Comparison of ENCODE assay signal across 13 cellular contexts in the genomic region with DNA sequence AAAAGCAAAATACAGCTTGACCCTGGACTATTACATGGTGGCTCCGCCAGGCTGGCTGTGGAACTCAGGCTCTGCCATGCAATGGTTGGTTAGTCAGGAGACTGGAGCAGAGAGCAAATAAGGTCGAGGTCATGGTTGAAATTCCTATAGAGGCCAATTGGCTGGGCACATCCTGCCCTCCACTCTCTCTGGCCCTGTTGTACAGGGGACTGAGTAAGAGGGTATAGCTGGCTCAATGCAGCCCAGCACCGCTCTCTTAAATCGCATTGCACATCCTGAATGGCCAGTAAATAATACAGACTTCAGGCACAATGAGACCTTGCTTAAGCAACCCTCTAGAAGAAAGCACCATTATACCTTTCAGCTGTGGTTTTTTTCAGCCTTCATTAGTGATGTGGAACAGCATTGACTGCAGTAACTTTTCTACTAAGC. TPM values are rescaled to one million over a fixed set of nuclear protein-coding genes. Genes with fewer than 3 reads are reported as not detected.
DNase-seq lines count a peak whose midpoint lies in the region; ATAC-seq, FAIRE-seq and TF ChIP-seq lines count a peak whose summit lies in the region.
"Had no signal": no experiment of that assay in that cellular context is flagged by ENCODE, and none has a peak within 500 bp of the region (broad histone marks: within the 10 kb centered on the region; RNA-seq: fewer than 3 reads in every experiment).

No MANE protein-coding gene starts in this region.

- in situ Hi-C loops in gastrocnemius medialis (cut with MboI; ENCODE audit: low sequenced_read_pairs in 4 of 4), result no loop called here

- no peak overlapping the region for H3K23ac ChIP-seq in mesenchymal stem cell (ENCODE audit: low read length in 2 of 2)

- ATAC-seq in activated T-helper 17 cell treated with anti-CD3 and anti-CD28 coated beads, Interleukin-2, amount 50 U/mL, for 72 hours (replicated peaks), result no peak
- ATAC-seq in gastrocnemius medialis, result no peak

- no peak overlapping the region for H2BK12ac ChIP-seq in mesenchymal stem cell (ENCODE audit: low read length in 2 of 2)

- H3K27ac ChIP-seq in BLaER1 (peak overlapping the region; percentile 70), mesenchymal stem cell (ENCODE audit: low read length, poor library complexity, severe bottlenecking) (peak overlapping the region; percentile 32), gastrocnemius medialis (no peak overlapping the region)
- H3K27ac ChIP-seq: vagina had no signal

- no peaks in the 10 kb centered on the region for H3K36me3 Mint-ChIP-seq in activated T-helper 17 cell treated with anti-CD3 and anti-CD28 coated beads, Interleukin-2, amount 50 U/mL, for 72 hours (ENCODE audit: low read depth)
- H3K36me3 Mint-ChIP-seq: brain had no signal

- no peak for TF ChIP-seq CTCF in gastrocnemius medialis (IDR thresholded peaks at IDR 0.05 in 4 of 5, conservative IDR thresholded peaks at IDR 0.05 in 1 of 5)

- FAIRE-seq in GM19239 (lab: Jason Lieb, UNC), result peak; percentile 66
- FAIRE-seq: G401.6 had no signal

- H3K9me3 Mint-ChIP-seq in activated T-helper 17 cell treated with anti-CD3 and anti-CD28 coated beads, Interleukin-2, amount 50 U/mL, for 72 hours, result no peaks in the 10 kb centered on the region

- H3K36me3 ChIP-seq in BLaER1, result no peaks in the 10 kb centered on the region
- H3K36me3 ChIP-seq in mesenchymal stem cell (ENCODE audit: control insufficient read depth in 1 of 2, insufficient read depth in 2 of 2, low read depth in 1 of 2, low read length in 2 of 2), result no peaks in the 10 kb centered on the region
- H3K36me3 ChIP-seq in gastrocnemius medialis, result no peaks in the 10 kb centered on the region
- H3K36me3 ChIP-seq: vagina had no signal

- H3K4me2 ChIP-seq in BLaER1, result peak overlapping the region; percentile 87
- H3K4me2 ChIP-seq in mesenchymal stem cell (ENCODE audit: low read length, poor library complexity, severe bottlenecking), result no peak overlapping the region

- H3K4me3 ChIP-seq in BLaER1 (peak overlapping the region; percentile 24; the same call in 1 of the 2 replicates), mesenchymal stem cell (ENCODE audit: insufficient read depth in 1 of 2, low read depth in 1 of 2, low read length in 2 of 2) (no peak overlapping the region), gastrocnemius medialis (no peak overlapping the region)
- H3K4me3 ChIP-seq: vagina had no signal

- H2BK5ac ChIP-seq in mesenchymal stem cell (ENCODE audit: low read depth, low read length, poor library complexity, severe bottlenecking), result no peak overlapping the region

- H3K4me3 Mint-ChIP-seq in activated T-helper 17 cell treated with anti-CD3 and anti-CD28 coated beads, Interleukin-2, amount 50 U/mL, for 72 hours, result peak overlapping the region; percentile 56
- H3K4me3 Mint-ChIP-seq: brain had no signal

- peak overlapping the region; percentile 70 for H3K27ac Mint-ChIP-seq in activated T-helper 17 cell treated with anti-CD3 and anti-CD28 coated beads, Interleukin-2, amount 50 U/mL, for 72 hours

- no peaks in the 10 kb centered on the region for H4K20me1 ChIP-seq in BLaER1

- H3K79me1 ChIP-seq in mesenchymal stem cell (replicated peaks; ENCODE audit: low read length, poor library complexity, severe bottlenecking), result no peaks in the 10 kb centered on the region

- no peak overlapping the region for H3K14ac ChIP-seq in mesenchymal stem cell (ENCODE audit: low read length in 2 of 2)

- H2BK15ac ChIP-seq in mesenchymal stem cell (ENCODE audit: low read depth, poor library complexity, severe bottlenecking), result no peak overlapping the region

- H2AFZ ChIP-seq in mesenchymal stem cell (ENCODE audit: low read depth, low read length), result no peak overlapping the region

- H4K91ac ChIP-seq in mesenchymal stem cell (ENCODE audit: low read length), result no peak overlapping the region

- H3K27me3 Mint-ChIP-seq in activated T-helper 17 cell treated with anti-CD3 and anti-CD28 coated beads, Interleukin-2, amount 50 U/mL, for 72 hours, result no peaks in the 10 kb centered on the region
- H3K27me3 Mint-ChIP-seq: brain had no signal

- H2BK120ac ChIP-seq in mesenchymal stem cell (ENCODE audit: low read depth, low read length), result no peak overlapping the region

- H3K4me1 ChIP-seq in BLaER1, result peaks cover 41% of the 10 kb centered on the region
- peaks cover 18% of the 10 kb centered on the region for H3K4me1 ChIP-seq in mesenchymal stem cell (ENCODE audit: control insufficient read depth, insufficient read depth, low read depth, low read length)
- no peaks in the 10 kb centered on the region for H3K4me1 ChIP-seq in gastrocnemius medialis
- H3K4me1 ChIP-seq: vagina had no signal

- TF ChIP-seq POLR2A in gastrocnemius medialis (IDR thresholded peaks at IDR 0.05), result no peak

- DNase-seq in GM19239 (ENCODE audit: insufficient read length, low spot score) (no peak), mesenchymal stem cell (no peak), gastrocnemius medialis (no peak), NCI-H2081 treated with DMSO at 0.1 percent for 48 hours (lab: John Stamatoyannopoulos, UW) (no peak), germinal center (ENCODE audit: low spot score) (no peak), GM19240 (ENCODE audit: insufficient read length, low spot score) (no peak)
- DNase-seq: hypothalamus, NCI-H2029 treated with DMSO at 0.1 percent for 48 hours had no signal

- peaks cover 11% of the 10 kb centered on the region for H3K4me1 Mint-ChIP-seq in activated T-helper 17 cell treated with anti-CD3 and anti-CD28 coated beads, Interleukin-2, amount 50 U/mL, for 72 hours

- intact Hi-C loops in gastrocnemius medialis (cut with DNase I; ENCODE audit: low total_unique reads), result no loop called here

- no peak overlapping the region for H4K8ac ChIP-seq in mesenchymal stem cell (ENCODE audit: low read length)

- no peak overlapping the region for H3K4ac ChIP-seq in mesenchymal stem cell (ENCODE audit: low read depth in 1 of 2, low read length in 2 of 2)

- H3K18ac ChIP-seq in mesenchymal stem cell (ENCODE audit: low read depth in 1 of 2, low read length in 2 of 2), result no peak overlapping the region

- no peaks in the 10 kb centered on the region for H3K9me3 ChIP-seq in BLaER1
- no peaks in the 10 kb centered on the region for H3K9me3 ChIP-seq in mesenchymal stem cell (ENCODE audit: control insufficient read depth, low read length)
- no peaks in the 10 kb centered on the region for H3K9me3 ChIP-seq in gastrocnemius medialis
- H3K9me3 ChIP-seq: vagina had no signal

- H2AK5ac ChIP-seq in mesenchymal stem cell (ENCODE audit: low read length, severe bottlenecking), result no peak overlapping the region

- WGBS in mesenchymal stem cell, result 93% methylated on average over 4 of the region's 4 CpGs

- H3K27me3 ChIP-seq in BLaER1 (no peaks in the 10 kb centered on the region), mesenchymal stem cell (ENCODE audit: control insufficient read depth in 1 of 2, insufficient read depth in 1 of 2, low read length in 2 of 2) (peaks cover 0 to 47% of the 10 kb centered on the region in 2 experiments), gastrocnemius medialis (no peaks in the 10 kb centered on the region)
- H3K27me3 ChIP-seq: vagina had no signal

- H3K9ac ChIP-seq in BLaER1, result peak overlapping the region; percentile 69
- no peak overlapping the region for H3K9ac ChIP-seq in mesenchymal stem cell (ENCODE audit: low read length)

RNA-seq across cellular contexts. Expression of a gene that starts 59.3 kb away (rescaled TPM):
- 10 to 100 TPM; 33.6 to 34.9 TPM for total RNA-seq in activated T-helper 17 cell treated with anti-CD3 and anti-CD28 coated beads, Interleukin-2, amount 50 U/mL, for 72 hours
- polyA plus RNA-seq in mesenchymal stem cell (2013, experiment 1 of 2), result 19.1 TPM
- 19.9 TPM for polyA plus RNA-seq in mesenchymal stem cell (2013, experiment 2 of 2)
- 10 to 100 TPM; 33.3 to 50.5 (median 37.5) TPM for total RNA-seq in gastrocnemius medialis

Comparison
In these comparisons a context has a peak if more than half of its experiments do, and no peak if none do; other contexts are left out.
1. H3K27ac ChIP-seq: peak in BLaER1 (single experiment) and mesenchymal stem cell (single experiment); none in gastrocnemius medialis (0 of 4).